Comparison of ENCODE assay signal across 13 cellular contexts in genomic region chr12:50574621-50575348, GRCh38.
DNase-seq lines count a peak whose midpoint lies in the region; ATAC-seq, FAIRE-seq and TF ChIP-seq lines count a peak whose summit lies in the region.
"Had no signal": no experiment of that assay in that cellular context is flagged by ENCODE, and none has a peak within 500 bp of the region (broad histone marks: within the 10 kb centered on the region; RNA-seq: fewer than 3 reads in every experiment).

No MANE protein-coding gene starts in this region.

- intact Hi-C loops in breast epithelium (cut with DNase I; ENCODE audit: low total_unique reads), result no loop called here

- H3K4me3 ChIP-seq in breast epithelium, result no peak overlapping the region
- H3K4me3 ChIP-seq in keratinocyte (ENCODE audit: control insufficient read depth in 2 of 3, extremely low read depth in 1 of 3, insufficient read depth in 2 of 3, low read depth in 1 of 3, low read length in 3 of 3), result no peak overlapping the region
- H3K4me3 ChIP-seq in WERI-Rb-1 (ENCODE audit: low read depth, low read length), result no peak overlapping the region

- FAIRE-seq in keratinocyte (lab: Jason Lieb, UNC), result no peak
- FAIRE-seq: GM12891 had no signal

- H2AFZ ChIP-seq in keratinocyte (ENCODE audit: control insufficient read depth, low read length), result no peak overlapping the region

- H4K20me1 ChIP-seq in keratinocyte (ENCODE audit: control insufficient read depth, extremely low read depth, insufficient read depth, low read length), result no peaks in the 10 kb centered on the region

- TF ChIP-seq CTCF in breast epithelium (IDR thresholded peaks at IDR 0.05), result no peak
- no peak for TF ChIP-seq CTCF in keratinocyte (optimal IDR thresholded peaks at IDR 0.05 in 1 of 3, IDR thresholded peaks at IDR 0.05 in 1 of 3, conservative IDR thresholded peaks at IDR 0.05 in 1 of 3; ENCODE audit: extremely low read depth in 1 of 3, insufficient read depth in 2 of 3, low read length in 3 of 3)
- no peak for TF ChIP-seq CTCF in WERI-Rb-1 (IDR thresholded peaks at IDR 0.05; ENCODE audit: low read depth, low read length)

- peaks cover 69% of the 10 kb centered on the region for H3K79me2 ChIP-seq in keratinocyte (ENCODE audit: control insufficient read depth, insufficient read depth, low read length)

- no peak overlapping the region for H3K9ac ChIP-seq in keratinocyte (ENCODE audit: control insufficient read depth, extremely low read depth, insufficient read depth, low read length)

- H3K9me1 ChIP-seq in keratinocyte (ENCODE audit: control insufficient read depth, extremely low read depth, insufficient read depth, low read length), result no peaks in the 10 kb centered on the region

- no peak for ATAC-seq in HG03159 (IDR thresholded peaks at IDR 0.05; ENCODE audit: unreplicated experiment)

- peak overlapping the region; percentile 3 for H3K4me2 ChIP-seq in keratinocyte (ENCODE audit: control insufficient read depth, extremely low read depth, insufficient read depth, low read depth, low read length)

- H3K27ac ChIP-seq in breast epithelium (peak overlapping the region; percentile 81 to 86), keratinocyte (ENCODE audit: control insufficient read depth, insufficient read depth, low read length) (no peak overlapping the region), substantia nigra (ENCODE audit: low read depth, low read length, poor library complexity, severe bottlenecking) (peak overlapping the region; percentile 7), WERI-Rb-1 (no peak overlapping the region)
- H3K27ac ChIP-seq: neutrophil had no signal

- no peak for TF ChIP-seq POLR2A in breast epithelium (IDR thresholded peaks at IDR 0.05)

- H3K4me1 ChIP-seq in breast epithelium (peaks cover 15 to 32% of the 10 kb centered on the region in 2 donors), keratinocyte (ENCODE audit: control insufficient read depth, extremely low read depth, insufficient read depth, low read length) (peaks cover 35% of the 10 kb centered on the region)

- H3K36me3 ChIP-seq in breast epithelium (no peaks in the 10 kb centered on the region), keratinocyte (ENCODE audit: control insufficient read depth in 2 of 2, extremely low read depth in 1 of 2, insufficient read depth in 2 of 2, low read length in 2 of 2) (no peaks in the 10 kb centered on the region), WERI-Rb-1 (no peaks in the 10 kb centered on the region)
- H3K36me3 ChIP-seq: neutrophil had no signal

- dilution Hi-C loops in keratinocyte (cut with MboI; ENCODE audit: extremely low pct_ligation_motif_present, low sequenced_read_pairs), result no loop called here

- no peaks in the 10 kb centered on the region for H3K9me3 ChIP-seq in breast epithelium
- no peaks in the 10 kb centered on the region for H3K9me3 ChIP-seq in keratinocyte (ENCODE audit: control insufficient read depth, low read depth, low read length)
- no peaks in the 10 kb centered on the region for H3K9me3 ChIP-seq in WERI-Rb-1 (ENCODE audit: severe bottlenecking)
- H3K9me3 ChIP-seq: neutrophil had no signal

- no peaks in the 10 kb centered on the region for H3K27me3 ChIP-seq in breast epithelium
- H3K27me3 ChIP-seq in keratinocyte (ENCODE audit: control insufficient read depth, extremely low read depth, insufficient read depth, low read length), result no peaks in the 10 kb centered on the region
- no peaks in the 10 kb centered on the region for H3K27me3 ChIP-seq in WERI-Rb-1 (ENCODE audit: insufficient read depth, low read depth, severe bottlenecking)
- H3K27me3 ChIP-seq: neutrophil had no signal

- DNase-seq in GM04504 (ENCODE audit: low read depth) (peak; percentile 81), breast epithelium (ENCODE audit: low spot score in 2 of 2) (peak in 1 of 2 donors; percentile 36), keratinocyte (ENCODE audit: low read depth, low spot score) (no peak), substantia nigra (lab: John Stamatoyannopoulos, UW) (no peak), WERI-Rb-1 (no peak), NCI-H1417 treated with DMSO at 0.1 percent for 48 hours (lab: John Stamatoyannopoulos, UW) (no peak)
- DNase-seq in activated CD8-positive, alpha-beta memory T cell treated with anti-CD3 and anti-CD28 coated beads, Interleukin-2, amount 50 U/mL, for 4 hours, result no peak
- DNase-seq: activated CD4-positive, alpha-beta T cell treated with anti-CD3 and anti-CD28 coated beads, Interleukin-2, amount 10 ng/mL, durations not matched to agents 7 days and 5 days; activated naive CD4-positive, alpha-beta T cell; NCI-H748 treated with DMSO at 0.1 percent for 48 hours had no signal

Comparison
In these comparisons a context has a peak if more than half of its experiments do, and no peak if none do; other contexts are left out.
1. H3K27ac ChIP-seq: peak in breast epithelium (2 of 2) and substantia nigra (single experiment); none in keratinocyte (single experiment) and WERI-Rb-1 (single experiment).